Comparison of ENCODE assay signal across 1 cellular context in genomic region chr2:170467568-170468422, GRCh38.
TF ChIP-seq lines count a peak whose summit lies in the region.

No MANE protein-coding gene starts in this region.

TF ChIP-seq in HepG2, 621 proteins besides CTCF, POLR2A, EP300 and RAD21 (continued from another document):
- no peak for TF ChIP-seq ZBTB40 (IDR thresholded peaks at IDR 0.05)
- TF ChIP-seq ZBTB40 (CRISPR knock-in tag; IDR thresholded peaks at IDR 0.05) = no peak
- no peak for TF ChIP-seq ZNF160 (CRISPR knock-in tag; IDR thresholded peaks at IDR 0.05)
- no peak for TF ChIP-seq BCL6 (CRISPR knock-in tag; IDR thresholded peaks at IDR 0.05)
- no peak for TF ChIP-seq ZNF790 (CRISPR knock-in tag; IDR thresholded peaks at IDR 0.05; ENCODE audit: borderline replicate concordance)
- no peak for TF ChIP-seq SNRNP70 (IDR thresholded peaks at IDR 0.05; ENCODE audit: low read depth, low read length)
- TF ChIP-seq ZNF333 (CRISPR knock-in tag; IDR thresholded peaks at IDR 0.05; ENCODE audit: borderline replicate concordance) = no peak
- TF ChIP-seq RXRA (CRISPR knock-in tag; IDR thresholded peaks at IDR 0.05) = no peak
- TF ChIP-seq SOX5 (CRISPR knock-in tag; IDR thresholded peaks at IDR 0.05; ENCODE audit: borderline replicate concordance) = 0 out of 2 replicates have a peak, but pooled peaks have one; percentile 39
- TF ChIP-seq STAT5B (CRISPR knock-in tag; IDR thresholded peaks at IDR 0.05) = no peak
- peak; percentile 94 for TF ChIP-seq MAFK (conservative IDR thresholded peaks at IDR 0.05 in 1 of 2, IDR thresholded peaks at IDR 0.05 in 1 of 2; ENCODE audit: low read length in 2 of 2)
- no peak for TF ChIP-seq SOX13 (IDR thresholded peaks at IDR 0.05)
- peak in 1 of 2 experiments; percentile 46; a peak in 1 of 4 replicates for TF ChIP-seq SOX13 (CRISPR knock-in tag; conservative IDR thresholded peaks at IDR 0.05 in 1 of 2, IDR thresholded peaks at IDR 0.05 in 1 of 2)
- TF ChIP-seq PPARG (CRISPR knock-in tag; conservative IDR thresholded peaks at IDR 0.05) = 0 out of 2 replicates have a peak, but pooled peaks have one; percentile 32
- no peak for TF ChIP-seq ZSCAN20 (CRISPR knock-in tag; IDR thresholded peaks at IDR 0.05; ENCODE audit: borderline replicate concordance)
- TF ChIP-seq ATF7-NPFF (CRISPR knock-in tag; IDR thresholded peaks at IDR 0.05; ENCODE audit: low read depth) = no peak
- TF ChIP-seq ZNF142 (CRISPR knock-in tag; IDR thresholded peaks at IDR 0.05) = no peak
- no peak for TF ChIP-seq SRSF1 (optimal IDR thresholded peaks at IDR 0.05; ENCODE audit: low read depth, low read length)
- TF ChIP-seq FOXJ3 (CRISPR knock-in tag; IDR thresholded peaks at IDR 0.05; ENCODE audit: borderline replicate concordance) = no peak
